ENCODE assay signal across 14 cellular contexts in the genomic region with DNA sequence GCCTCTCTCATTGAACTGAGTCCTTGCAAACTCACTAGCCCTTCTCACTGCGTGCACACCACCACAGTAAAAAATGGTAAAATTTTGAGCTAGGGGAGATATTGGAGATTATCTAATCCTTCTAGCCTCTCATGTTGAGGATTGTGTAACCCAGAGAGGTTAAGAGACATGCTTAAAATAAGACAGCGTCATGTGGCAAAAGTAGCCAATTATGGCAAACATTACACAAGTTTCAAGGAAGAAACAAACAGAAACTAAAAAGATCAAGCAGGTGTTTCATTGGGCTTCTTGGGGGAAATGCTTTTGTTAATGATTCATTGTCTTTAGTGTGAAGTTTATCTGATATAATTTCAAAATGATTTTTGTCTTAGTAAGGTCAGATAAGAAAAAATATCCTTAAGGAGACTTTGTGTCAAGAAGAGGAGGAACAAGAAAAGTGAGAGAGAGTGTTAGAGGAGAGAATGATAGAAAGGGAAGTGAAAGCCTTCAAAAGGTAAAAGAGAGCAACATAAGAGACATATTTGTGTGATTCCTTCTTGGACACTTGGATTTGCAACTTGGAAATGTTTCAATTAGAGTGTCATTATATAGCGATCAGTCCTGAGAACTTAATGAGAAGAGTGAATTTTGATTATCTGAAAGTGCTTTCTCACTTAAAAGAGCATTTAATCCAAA.
"Had no signal": no experiment of that assay in that cellular context is flagged by ENCODE, and none has a peak within 500 bp of the region (broad histone marks: within the 10 kb centered on the region; RNA-seq: fewer than 3 reads in every experiment).

No MANE protein-coding gene starts in this region.

- H3K27me3 ChIP-seq: brain microvascular endothelial cell, foreskin keratinocyte, right lobe of liver, upper lobe of left lung had no signal

- ATAC-seq: foreskin keratinocyte; psoas muscle; right lobe of liver; stimulated activated naive CD8-positive, alpha-beta T cell treated with anti-CD3 and anti-CD28 coated beads, Interleukin-15, amount 100 ng/mL, for 72 hours had no signal

- H3K36me3 ChIP-seq: brain microvascular endothelial cell, lower lobe of right lung, right lobe of liver, upper lobe of left lung had no signal

- H3K4me1 ChIP-seq: foreskin keratinocyte, lower lobe of right lung, psoas muscle, right lobe of liver, upper lobe of left lung had no signal

- H3K4me3 Mint-ChIP-seq: activated naive CD8-positive, alpha-beta T cell treated with anti-CD3 and anti-CD28 coated beads for 36 hours; activated T-helper 1 cell treated with anti-CD3 and anti-CD28 coated beads, Interleukin-12 subunit alpha, Interleukin-12 subunit beta, Interleukin-2, Interleukin-4 antibody, amounts not matched to agents 30 ng/mL and 10 ng/mL and 1 ng/mL, durations not matched to agents 14 hours and 24 hours and 36 hours; nephron; stimulated activated naive CD8-positive, alpha-beta T cell treated with anti-CD3 and anti-CD28 coated beads, Interleukin-15, amount 100 ng/mL, for 72 hours; T-helper 2 cell treated with Interferon-gamma antibody and Interleukin-4, amounts not matched to agents 5 μg/mL and 100 μg/mL, for 36 hours had no signal

- H3K27me3 Mint-ChIP-seq: activated naive CD8-positive, alpha-beta T cell treated with anti-CD3 and anti-CD28 coated beads for 36 hours; stimulated activated naive CD8-positive, alpha-beta T cell treated with anti-CD3 and anti-CD28 coated beads, Interleukin-15, amount 100 ng/mL, for 72 hours had no signal

- H3K9me3 ChIP-seq: lower lobe of right lung, psoas muscle, right lobe of liver, upper lobe of left lung had no signal

- H3K4me1 Mint-ChIP-seq: activated naive CD8-positive, alpha-beta T cell treated with anti-CD3 and anti-CD28 coated beads for 36 hours; nephron; stimulated activated naive CD8-positive, alpha-beta T cell treated with anti-CD3 and anti-CD28 coated beads, Interleukin-15, amount 100 ng/mL, for 72 hours had no signal

- H3K36me3 Mint-ChIP-seq: activated naive CD8-positive, alpha-beta T cell treated with anti-CD3 and anti-CD28 coated beads for 36 hours had no signal

- H3K27ac Mint-ChIP-seq: activated naive CD8-positive, alpha-beta T cell treated with anti-CD3 and anti-CD28 coated beads for 36 hours; activated T-helper 1 cell treated with anti-CD3 and anti-CD28 coated beads, Interleukin-12 subunit alpha, Interleukin-12 subunit beta, Interleukin-2, Interleukin-4 antibody, amounts not matched to agents 30 ng/mL and 10 ng/mL and 1 ng/mL, durations not matched to agents 14 hours and 24 hours and 36 hours; nephron; stimulated activated naive CD8-positive, alpha-beta T cell treated with anti-CD3 and anti-CD28 coated beads, Interleukin-15, amount 100 ng/mL, for 72 hours; T-helper 2 cell treated with Interferon-gamma antibody and Interleukin-4, amounts not matched to agents 5 μg/mL and 100 μg/mL, for 36 hours had no signal

- H3K9me3 Mint-ChIP-seq: nephron had no signal

- DNase-seq: activated naive CD8-positive, alpha-beta T cell treated with anti-CD3 and anti-CD28 coated beads for 36 hours; brain microvascular endothelial cell; effector CD8-positive, alpha-beta T cell; foreskin keratinocyte; glutamatergic neuron; hypothalamus; lower lobe of right lung; psoas muscle; right lobe of liver; stimulated activated naive CD8-positive, alpha-beta T cell treated with anti-CD3 and anti-CD28 coated beads, Interleukin-15, amount 100 ng/mL, for 72 hours; upper lobe of left lung had no signal

- H3K27ac ChIP-seq: brain microvascular endothelial cell, foreskin keratinocyte, lower lobe of right lung, psoas muscle, right lobe of liver, upper lobe of left lung had no signal

- H3K4me3 ChIP-seq: lower lobe of right lung, psoas muscle, right lobe of liver, upper lobe of left lung had no signal
